Comparison of ENCODE assay signal across 8 cellular contexts in the genomic region with DNA sequence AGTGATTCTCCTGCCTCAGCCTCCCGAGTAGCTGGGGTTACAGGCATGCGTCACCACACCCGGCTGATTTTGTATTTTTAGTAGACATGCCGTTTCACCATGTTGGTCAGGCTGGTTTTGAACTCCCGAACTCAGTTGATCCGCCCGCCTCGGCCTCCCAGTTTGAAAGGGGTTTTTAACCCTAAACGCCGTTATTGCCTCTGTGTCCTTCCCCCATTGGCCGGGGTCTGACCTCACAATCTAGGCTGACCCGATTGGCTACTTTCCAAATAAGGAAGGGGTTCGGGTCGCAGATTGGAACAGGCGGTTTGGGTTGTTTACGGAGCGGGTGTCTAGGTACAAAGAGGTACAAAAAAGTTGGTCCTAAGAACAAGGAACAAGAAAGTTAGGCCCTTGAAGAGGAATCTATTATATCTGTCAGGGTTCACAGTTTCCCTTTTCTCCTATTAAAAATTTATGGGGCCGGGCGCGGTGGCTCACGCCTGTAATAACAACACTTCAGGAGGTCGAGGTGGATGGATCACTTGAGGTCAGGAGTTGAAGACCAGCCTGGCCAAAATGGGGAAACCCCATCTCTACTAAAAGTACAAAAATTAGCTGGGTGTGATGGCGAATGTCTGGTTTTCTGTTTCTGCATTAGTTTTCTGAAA. TPM values are rescaled to one million over a fixed set of nuclear protein-coding genes. Genes with fewer than 3 reads are reported as not detected.
DNase-seq lines count a peak whose midpoint lies in the region; ATAC-seq and TF ChIP-seq lines count a peak whose summit lies in the region.

No MANE protein-coding gene starts in this region.

- intact Hi-C loops in CD8-positive, alpha-beta T cell (cut with DNase I, micrococcal nuclease), result loop anchor here (1.0 to 10.0 kb wide), 10 partner anchors 34 to 349 kb away; partner anchors contain the start of genes NDUFA13 (in 2 of the 2), TSSK6 (in 2 of the 2), ZNF506 (in 2 of the 2) and ZNF93 (in 2 of the 2)

- peak overlapping the region; percentile 89 for H3K4me3 ChIP-seq in CD8-positive, alpha-beta T cell (ENCODE audit: low read depth, low read length)
- H3K4me3 ChIP-seq in Karpas-422 (ENCODE audit: low read length) (peak overlapping the region; percentile 80), mononuclear cell (ENCODE audit: low read length) (peak overlapping the region; percentile 81), stomach smooth muscle (ENCODE audit: low read length in 2 of 2) (peak overlapping the region; percentile 80 to 94)

- peaks cover 43% of the 10 kb centered on the region for H3K4me1 Mint-ChIP-seq in CD8-positive, alpha-beta T cell (ENCODE audit: low read depth)

- peak overlapping the region; percentile 98 for H3K27ac Mint-ChIP-seq in CD8-positive, alpha-beta T cell

- in situ Hi-C loops in ACHN (cut with HindIII; ENCODE audit: low pct_ligation_motif_present, low pct_unique_long_range_greater_than_20kb, low sequenced_read_pairs), result no loop called here

- H3K36me3 Mint-ChIP-seq in CD8-positive, alpha-beta T cell, result peaks cover 17% of the 10 kb centered on the region

- peaks cover 58% of the 10 kb centered on the region for H3K79me2 ChIP-seq in Karpas-422 (ENCODE audit: low read length)

- no peaks in the 10 kb centered on the region for H3K27me3 ChIP-seq in CD8-positive, alpha-beta T cell (ENCODE audit: insufficient read depth, low read length)
- H3K27me3 ChIP-seq in Karpas-422 (ENCODE audit: low read length) (no peaks in the 10 kb centered on the region), mononuclear cell (ENCODE audit: insufficient read depth, low read length) (no peaks in the 10 kb centered on the region), stomach smooth muscle (ENCODE audit: control insufficient read depth in 1 of 2, insufficient read depth in 2 of 2, low read length in 2 of 2) (no peaks in the 10 kb centered on the region)

- H2AFZ ChIP-seq in Karpas-422 (ENCODE audit: low read length), result no peak overlapping the region; the same call in 1 of the 2 replicates

- H3K9ac ChIP-seq in Karpas-422 (ENCODE audit: low read length), result peak overlapping the region; percentile 87
- H3K9ac ChIP-seq in stomach smooth muscle (ENCODE audit: low read length in 2 of 2), result peak overlapping the region; percentile 87 to 97

- H4K20me1 ChIP-seq in Karpas-422 (ENCODE audit: insufficient read depth, low read depth, low read length), result no peaks in the 10 kb centered on the region

- no peaks in the 10 kb centered on the region for H3K27me3 Mint-ChIP-seq in CD8-positive, alpha-beta T cell (ENCODE audit: low read depth)

- no peaks in the 10 kb centered on the region for H3K9me2 ChIP-seq in Karpas-422 (replicated peaks; ENCODE audit: insufficient read depth, low read length)

- DNase-seq in CD8-positive, alpha-beta T cell, result peak; percentile 3 to 63 (median 34)
- peak; percentile 59 for DNase-seq in Karpas-422
- DNase-seq in activated CD4-positive, alpha-beta T cell treated with anti-CD3 and anti-CD28 coated beads, Interleukin-2, amount 50 U/mL, for 24 hours (ENCODE audit: low read depth in 1 of 2, low spot score in 1 of 2), result peak; percentile 10 to 25
- DNase-seq in effector CD8-positive, alpha-beta T cell (lab: John Stamatoyannopoulos, UW), result peak; percentile 20
- DNase-seq in ACHN, result no peak

- H3K4me3 Mint-ChIP-seq in CD8-positive, alpha-beta T cell, result peak overlapping the region; percentile 100

- H3K4me1 ChIP-seq in CD8-positive, alpha-beta T cell (ENCODE audit: insufficient read depth, low read length), result peaks cover 28% of the 10 kb centered on the region
- H3K4me1 ChIP-seq in Karpas-422 (ENCODE audit: low read length) (peaks cover 6% of the 10 kb centered on the region), mononuclear cell (ENCODE audit: insufficient read depth, low read length) (peaks cover 20% of the 10 kb centered on the region), stomach smooth muscle (ENCODE audit: control insufficient read depth, insufficient read depth, low read length) (peaks cover 26% of the 10 kb centered on the region)

- H3K9me3 ChIP-seq in CD8-positive, alpha-beta T cell (ENCODE audit: low read length), result no peaks in the 10 kb centered on the region
- H3K9me3 ChIP-seq in Karpas-422 (ENCODE audit: low read length), result peaks cover 25% of the 10 kb centered on the region
- H3K9me3 ChIP-seq in mononuclear cell (ENCODE audit: low read depth, low read length), result no peaks in the 10 kb centered on the region
- H3K9me3 ChIP-seq in stomach smooth muscle (ENCODE audit: control insufficient read depth in 2 of 2, low read length in 2 of 2), result no peaks in the 10 kb centered on the region

- H3K36me3 ChIP-seq in CD8-positive, alpha-beta T cell (ENCODE audit: insufficient read depth, low read length), result no peaks in the 10 kb centered on the region
- H3K36me3 ChIP-seq in Karpas-422 (ENCODE audit: insufficient read depth, low read length) (peaks cover 45% of the 10 kb centered on the region), stomach smooth muscle (ENCODE audit: control insufficient read depth in 2 of 2, insufficient read depth in 2 of 2, low read length in 2 of 2) (no peaks in the 10 kb centered on the region)

- no peak for ATAC-seq in CD8-positive, alpha-beta T cell
- ATAC-seq in HG02571 (IDR thresholded peaks at IDR 0.05; ENCODE audit: unreplicated experiment), result no peak

- no peaks in the 10 kb centered on the region for H3K9me3 Mint-ChIP-seq in CD8-positive, alpha-beta T cell

- peak overlapping the region; percentile 89 for H3K27ac ChIP-seq in CD8-positive, alpha-beta T cell (ENCODE audit: low read depth, low read length)
- H3K27ac ChIP-seq in Karpas-422 (ENCODE audit: low read length) (peak overlapping the region; percentile 85), stomach smooth muscle (ENCODE audit: low read length) (peak overlapping the region; percentile 92)

- no peak for TF ChIP-seq CTCF in CD8-positive, alpha-beta T cell (IDR thresholded peaks at IDR 0.05)

- POLR2A ChIA-PET in CD8-positive, alpha-beta T cell (lab: Charles Lee), result interaction anchor here (0.6 to 4.5 kb wide), 14 partner anchors 9 to 334 kb away, joined by 3 to 62 read pairs (median 6); partner anchors contain the start of genes ATP13A1, ZNF101, ZNF14 and ZNF506

- peak overlapping the region; percentile 68 for H3K4me2 ChIP-seq in Karpas-422 (ENCODE audit: low read depth, low read length, poor library complexity, severe bottlenecking)

- CTCF ChIA-PET in CD8-positive, alpha-beta T cell (lab: Charles Lee), result interaction anchor here (1.3 to 2.1 kb wide), 3 partner anchors 32 to 334 kb away, joined by 6 to 8 read pairs (median 8); partner anchors contain the start of gene ZNF93

RNA-seq across cellular contexts. Expression of gene ZNF253, which starts 1.0 kb away (rescaled TPM):
- 1 to 10 TPM; 2.6 to 3.2 TPM for total RNA-seq in CD8-positive, alpha-beta T cell
- total RNA-seq in Karpas-422 (2014; rRNA removed; shearing (Covaris generic); ENCODE audit: low replicate concordance), result 6.5 and 25.3 TPM in 2 replicates
- total RNA-seq in mononuclear cell, result 6.6 TPM

RNA-seq across cellular contexts. Expression of gene ZNF93, which starts 34.0 kb away (rescaled TPM):
- 1 to 10 TPM; 5.9 to 6.8 TPM for total RNA-seq in CD8-positive, alpha-beta T cell
- total RNA-seq in Karpas-422 (2014; rRNA removed; shearing (Covaris generic); ENCODE audit: low replicate concordance), result 14.3 and 31.4 TPM in 2 replicates
- total RNA-seq in mononuclear cell, result 15.0 TPM

RNA-seq across cellular contexts. Expression of gene ZNF506, which starts 45.2 kb away (rescaled TPM):
- 10 to 100 TPM; 50.2 to 50.4 TPM for total RNA-seq in CD8-positive, alpha-beta T cell
- total RNA-seq in Karpas-422 (2014; rRNA removed; shearing (Covaris generic); ENCODE audit: low replicate concordance), result 31.2 and 44.1 TPM in 2 replicates
- 71.5 TPM for total RNA-seq in mononuclear cell
